ENCODE assay signal across 8 cellular contexts in genomic region chrX:11137543-11138139, GRCh38. TPM values are rescaled to one million over a fixed set of nuclear protein-coding genes. Genes with fewer than 3 reads are reported as not detected.
A peak's percentile ranks its signal among the peaks of the same experiment; 100 is the strongest.
DNase-seq lines count a peak whose midpoint lies in the region; ATAC-seq, FAIRE-seq and TF ChIP-seq lines count a peak whose summit lies in the region.

No MANE protein-coding gene starts in this region.

- no peak overlapping the region for H3K4me3 ChIP-seq in ascending aorta

- H3K27me3 ChIP-seq in ascending aorta: no peaks in the 10 kb centered on the region

- TF ChIP-seq CTCF in D721Med (IDR thresholded peaks at IDR 0.05; ENCODE audit: insufficient read depth, missing control alignments) (peak; percentile 48), HFFc6 (IDR thresholded peaks at IDR 0.05) (peak; percentile 87), ascending aorta (IDR thresholded peaks at IDR 0.05) (peak; percentile 25 to 73 (median 67))

- no peak overlapping the region for H3K27ac Mint-ChIP-seq in HFFc6

- no peaks in the 10 kb centered on the region for H3K9me3 Mint-ChIP-seq in HFFc6

- no peaks in the 10 kb centered on the region for H3K36me3 ChIP-seq in ascending aorta

- H3K4me1 ChIP-seq in ascending aorta: no peaks in the 10 kb centered on the region

- no peak overlapping the region for H3K4me3 Mint-ChIP-seq in HFFc6

- no peak for ATAC-seq in HG02798 (IDR thresholded peaks at IDR 0.05; ENCODE audit: poor library complexity, unreplicated experiment)

- DNase-seq in D721Med (ENCODE audit: insufficient read length, low spot score): no peak
- peak; percentile 1 for DNase-seq in HFFc6
- no peak for DNase-seq in ascending aorta (ENCODE audit: low spot score in 2 of 2)
- DNase-seq in left kidney (ENCODE audit: low read depth, low spot score): peak; percentile 40
- no peak for DNase-seq in HK-2 (ENCODE audit: unreplicated experiment)
- no peak for DNase-seq in NCI-H1930 (lab: John Stamatoyannopoulos, UW)
- DNase-seq in SKM-1 (lab: John Stamatoyannopoulos, UW; ENCODE audit: unreplicated experiment): no peak

- no peaks in the 10 kb centered on the region for H3K36me3 Mint-ChIP-seq in HFFc6 (ENCODE audit: low read depth)

- H3K27ac ChIP-seq in ascending aorta: no peak overlapping the region

- no peaks in the 10 kb centered on the region for H3K9me3 ChIP-seq in ascending aorta

- no peaks in the 10 kb centered on the region for H3K4me1 Mint-ChIP-seq in HFFc6 (ENCODE audit: low read depth)

- intact Hi-C loops in ascending aorta (cut with DNase I): loop anchor here (1.0 kb wide), 1 partner anchor 948 kb away; no protein-coding TSS in a partner anchor

- FAIRE-seq in D721Med (lab: Jason Lieb, UNC): no peak

- no peaks in the 10 kb centered on the region for H3K27me3 Mint-ChIP-seq in HFFc6 (ENCODE audit: insufficient read depth)

RNA-seq across cellular contexts. Expression of gene HCCS, which starts 26.5 kb away (rescaled TPM):
- 10 to 100 TPM; 42.1 to 48.0 (median 44.8) TPM for total RNA-seq in HFFc6 (2021; fragmentation: NEBNext Ultra II Directional; extraction: Animal tissue kit (Norgen Biotek cat#: 25700))
- 65.0 TPM for total RNA-seq in ascending aorta

Comparison
In these comparisons a context has a peak if more than half of its experiments do, and no peak if none do; other contexts are left out.
1. DNase-seq: peak in HFFc6 (single experiment) and left kidney (single experiment); none in D721Med (single experiment), ascending aorta (0 of 2), HK-2 (single experiment), NCI-H1930 (0 of 2) and SKM-1 (single experiment).
2. Peak in every context shown above with its lines, with median percentiles within 50 percentile points of each other: CTCF ChIP-seq.